In genomic region chr6:34246563-34247391, GRCh38 we compare ENCODE assay signal across 8 cellular contexts. TPM values are rescaled to one million over a fixed set of nuclear protein-coding genes. Genes with fewer than 3 reads are reported as not detected.
A peak's percentile ranks its signal among the peaks of the same experiment; 100 is the strongest.
DNase-seq lines count a peak whose midpoint lies in the region; ATAC-seq, FAIRE-seq and TF ChIP-seq lines count a peak whose summit lies in the region.

No MANE protein-coding gene starts in this region.

- POLR2A ChIA-PET in A549 (lab: Yijun Ruan, JAX) = interaction anchor here (1.5 kb wide), 1 partner anchor 10 kb away, joined by 5 read pairs; the partner anchor contains the start of gene HMGA1

- DNase-seq in A549 (ENCODE audit: low read depth in 1 of 2, low spot score in 1 of 2) (peak in 1 of 2 experiments; percentile 59), GM10266 (ENCODE audit: extremely low spot score) (peak; percentile 63), NCI-H345 treated with DMSO at 0.1 percent for 48 hours (lab: John Stamatoyannopoulos, UW; ENCODE audit: unreplicated experiment) (peak; percentile 13), activated T-cell treated with anti-CD3 and anti-CD28 coated beads for 24 hours (ENCODE audit: low read depth) (peak; percentile 31), fibroblast of villous mesenchyme (ENCODE audit: low read depth) (peak; percentile 56), G401 (ENCODE audit: low spot score) (no peak), NCI-H1436 (lab: John Stamatoyannopoulos, UW) (no peak)
- DNase-seq in stimulated activated CD8-positive, alpha-beta memory T cell treated with anti-CD3 and anti-CD28 coated beads, Interleukin-4, amount 100 ng/mL, for 48 hours = peak; percentile 76

- FAIRE-seq in A549 (lab: Jason Lieb, UNC) = no peak

- H3K4me2 ChIP-seq in A549 = peak overlapping the region; percentile 71

- peaks cover 62% of the 10 kb centered on the region for H3K4me1 ChIP-seq in A549

- peak; percentile 40 for TF ChIP-seq CTCF in A549 (IDR thresholded peaks at IDR 0.05)
- TF ChIP-seq CTCF in GM10266 (IDR thresholded peaks at IDR 0.05; ENCODE audit: control insufficient read depth, insufficient read depth, low read depth, missing control alignments) = peak; percentile 75
- TF ChIP-seq CTCF in fibroblast of villous mesenchyme (IDR thresholded peaks at IDR 0.05; ENCODE audit: insufficient read depth, low read depth, low read length) = peak; percentile 60

- in situ Hi-C loops in G401 (cut with HindIII; ENCODE audit: low sequenced_read_pairs) = no loop called here

- TF ChIP-seq POLR2A in A549 (IDR thresholded peaks at IDR 0.05; ENCODE audit: low read length) = no peak

- CTCF ChIA-PET in A549 (lab: Yijun Ruan, JAX) = interaction anchor here (0.6 to 5.0 kb wide), 5 partner anchors 10 to 232 kb away, joined by 3 to 37 read pairs (median 4); partner anchors contain the start of gene HMGA1

- ATAC-seq in A549 = peak; percentile 4 to 14; a peak in 3 of 6 replicates

- no peak for TF ChIP-seq EP300 in A549 (IDR thresholded peaks at IDR 0.05)

- no peak overlapping the region for H3K4me3 ChIP-seq in A549
- no peak overlapping the region for H3K4me3 ChIP-seq in fibroblast of villous mesenchyme (ENCODE audit: low read depth, low read length)

- peak overlapping the region; percentile 93 to 97; a peak in 5 of 6 replicates for H3K27ac ChIP-seq in A549

- TF ChIP-seq RAD21 in A549 (conservative IDR thresholded peaks at IDR 0.05 in 1 of 2, IDR thresholded peaks at IDR 0.05 in 1 of 2) = peak; percentile 31 to 45; a peak in 3 of 5 replicates

- H3K9me3 ChIP-seq in A549 = no peaks in the 10 kb centered on the region

- 17% methylated on average over 2 of the region's 8 CpGs for WGBS in A549 (ENCODE audit: missing lambda C conversion rate)

TF ChIP-seq in A549, 52 proteins besides CTCF, POLR2A, EP300 and RAD21:
- TF ChIP-seq PBX3 (IDR thresholded peaks at IDR 0.05) (0 out of 2 replicates have a peak, but pooled peaks have one; percentile 39), MAX (IDR thresholded peaks at IDR 0.05) (peak; percentile 28; the same call in 1 of the 2 replicates), HES2 (IDR thresholded peaks at IDR 0.05) (no peak), MAZ (IDR thresholded peaks at IDR 0.05; ENCODE audit: borderline replicate concordance, low read depth, low read length) (no peak), JUN (IDR thresholded peaks at IDR 0.05) (peak in 1 of 2 experiments; percentile 57; a peak in 2 of 5 replicates), SMC3 (IDR thresholded peaks at IDR 0.05) (peak; percentile 33; the same call in 2 of the 3 replicates), ESRRA (IDR thresholded peaks at IDR 0.05; ENCODE audit: borderline replicate concordance, low read length) (no peak), FOSB (CRISPR knock-in tag; IDR thresholded peaks at IDR 0.05) (peak; percentile 57; the same call in 1 of the 2 replicates), TFCP2L1 (CRISPR knock-in tag; IDR thresholded peaks at IDR 0.05) (peak; percentile 63), RARB (CRISPR knock-in tag; IDR thresholded peaks at IDR 0.05) (peak; percentile 29; the same call in 1 of the 2 replicates), HOXB5 (CRISPR knock-in tag; IDR thresholded peaks at IDR 0.05) (no peak), ATOH8 (CRISPR knock-in tag; IDR thresholded peaks at IDR 0.05; ENCODE audit: low read depth) (peak; percentile 41; the same call in 1 of the 2 replicates)

RNA-seq across cellular contexts. Expression of gene SMIM29, which starts 2.0 kb away (rescaled TPM):
- polyA plus RNA-seq in A549 (2011; rRNA removed) (8.1 and 11.0 TPM in 2 replicates), A549 (2017; fragmentation: RNase III; extraction: RNeasy Plus Mini Kit Qiagen cat#74134 plus additional on column Dnase treatment) (13.2 to 15.4 TPM (median 15.0 TPM) in 3 replicates)
- 22.5 and 26.3 TPM in 2 replicates for polyA plus RNA-seq in A549 (2012; cell fraction: cytosol; rRNA removed)
- 24.9 and 27.1 TPM in 2 replicates for polyA plus RNA-seq in A549 (2012; cell fraction: nucleus; rRNA removed)
- polyA minus RNA-seq in A549 (2011; rRNA and poly(A)+ RNA removed) = 8.6 and 11.5 TPM in 2 replicates
- total RNA-seq in fibroblast of villous mesenchyme = 22.5 and 30.9 TPM in 2 replicates
- total RNA-seq in G401 (2014; rRNA removed; shearing (Covaris generic)) = 15.0 and 17.2 TPM in 2 replicates

RNA-seq across cellular contexts. Expression of gene HMGA1, which starts 10.1 kb away (rescaled TPM):
- polyA plus RNA-seq in A549 (2011; rRNA removed) (119 and 127 TPM in 2 replicates), A549 (2017; fragmentation: RNase III; extraction: RNeasy Plus Mini Kit Qiagen cat#74134 plus additional on column Dnase treatment) (241 to 280 TPM (median 249 TPM) in 3 replicates)
- polyA plus RNA-seq in A549 (2012; cell fraction: cytosol; rRNA removed) = 344 and 469 TPM in 2 replicates
- 259 and 338 TPM in 2 replicates for polyA plus RNA-seq in A549 (2012; cell fraction: nucleus; rRNA removed)
- 88.2 and 109 TPM in 2 replicates for polyA minus RNA-seq in A549 (2011; rRNA and poly(A)+ RNA removed)
- total RNA-seq in fibroblast of villous mesenchyme = 65.2 and 111 TPM in 2 replicates
- 321 and 360 TPM in 2 replicates for total RNA-seq in G401 (2014; rRNA removed; shearing (Covaris generic))

Comparison
In these comparisons a context has a peak if more than half of its experiments do, and no peak if none do; other contexts are left out.
1. DNase-seq: peak in GM10266 (single experiment), NCI-H345 treated with DMSO at 0.1 percent for 48 hours (single experiment), activated T-cell treated with anti-CD3 and anti-CD28 coated beads for 24 hours (single experiment), fibroblast of villous mesenchyme (single experiment) and stimulated activated CD8-positive, alpha-beta memory T cell treated with anti-CD3 and anti-CD28 coated beads, Interleukin-4, amount 100 ng/mL, for 48 hours (single experiment); none in G401 (single experiment) and NCI-H1436 (single experiment).
2. Peak in every context shown above with its lines, with median percentiles within 50 percentile points of each other: CTCF ChIP-seq.